ENCODE assay signal across 26 cellular contexts in the genomic region with DNA sequence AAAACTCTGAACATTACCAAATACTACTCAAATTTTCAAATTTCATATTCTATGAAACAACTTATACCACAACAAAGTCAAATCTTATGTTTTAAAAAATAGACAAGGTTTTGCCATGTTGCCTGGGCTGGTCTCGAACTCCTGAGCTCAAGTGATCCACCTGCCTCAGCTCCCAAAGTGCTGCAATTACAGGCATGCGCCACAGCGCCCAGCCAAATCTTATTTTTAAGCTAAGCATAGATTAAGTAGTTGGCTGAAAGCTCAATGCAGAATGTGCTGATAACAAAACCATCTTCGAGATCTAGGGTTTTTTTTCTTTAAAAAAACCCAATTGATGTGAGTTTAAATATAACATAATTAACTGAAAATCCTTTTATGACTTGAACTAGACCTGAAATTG.
"Had no signal": no experiment of that assay in that cellular context is flagged by ENCODE, and none has a peak within 500 bp of the region (broad histone marks: within the 10 kb centered on the region; RNA-seq: fewer than 3 reads in every experiment).

No MANE protein-coding gene starts in this region.

- H3K9ac ChIP-seq: neural progenitor cell, parathyroid adenoma had no signal

- ATAC-seq: natural killer cell; sciatic nerve; stimulated activated naive B cell treated with anti-CD40 and anti-IgM and Interleukin-4, amounts not matched to agents 10 μg/mL and 1 μg/mL and 100 μg/mL, for 72 hours; stimulated activated naive CD8-positive, alpha-beta T cell treated with anti-CD3 and anti-CD28 coated beads, Interleukin-15, Interleukin-2, amounts not matched to agents 100 U/mL and 50 U/mL, for 24 hours had no signal

- DNase-seq: islet precursor cell; left ventricle myocardium inferior; mesendoderm; naive B cell; natural killer cell; nephron progenitor cell; occipital lobe; stimulated activated CD4-positive, alpha-beta T cell treated with anti-CD3 and anti-CD28 coated beads, Interleukin-12 subunit alpha, Interleukin-12 subunit beta, amount 100 ng/mL, for 4 hours; stimulated activated CD4-positive, alpha-beta T cell treated with anti-CD3 and anti-CD28 coated beads, Interleukin-15, amount 100 ng/mL, for 24 hours; stimulated activated CD4-positive, alpha-beta T cell treated with anti-CD3 and anti-CD28 coated beads, Interleukin-2, amount 100 ng/mL, for 24 hours; stimulated activated CD4-positive, alpha-beta T cell treated with anti-CD3 and anti-CD28 coated beads, Interleukin-4, amount 100 ng/mL, for 1 hour; stimulated activated naive B cell treated with anti-CD40 and anti-IgM and Interleukin-4, amounts not matched to agents 10 μg/mL and 1 μg/mL and 100 μg/mL, for 72 hours; stimulated activated naive CD8-positive, alpha-beta T cell treated with anti-CD3 and anti-CD28 coated beads, Interleukin-15, Interleukin-2, amounts not matched to agents 100 U/mL and 50 U/mL, for 24 hours; stomach; testis; thyroid gland; transverse colon; upper lobe of left lung had no signal

- H3K27ac ChIP-seq: left ventricle myocardium inferior, neural progenitor cell, neutrophil, parathyroid adenoma, right atrium auricular region, skin epidermis, stomach, testis, thyroid gland, transverse colon, upper lobe of left lung, vagina had no signal

- H3K4me1 ChIP-seq: parathyroid adenoma had no signal

- H3K4me3 ChIP-seq: left ventricle myocardium inferior, lung, neural progenitor cell, right atrium auricular region, skin epidermis, stomach, testis, thyroid gland, transverse colon, upper lobe of left lung, vagina had no signal

- H3K4me2 ChIP-seq: neural progenitor cell had no signal

- H3K27me3 ChIP-seq: neural progenitor cell, neutrophil, right atrium auricular region, stomach, testis, thyroid gland, transverse colon, upper lobe of left lung, vagina had no signal

- H2AFZ ChIP-seq: neural progenitor cell, parathyroid adenoma had no signal

- H3K9me3 ChIP-seq: left ventricle myocardium inferior, neutrophil, right atrium auricular region, stomach, testis, thyroid gland, transverse colon, upper lobe of left lung, vagina had no signal
